9 cellular contexts compared by ENCODE assay signal in the genomic region with DNA sequence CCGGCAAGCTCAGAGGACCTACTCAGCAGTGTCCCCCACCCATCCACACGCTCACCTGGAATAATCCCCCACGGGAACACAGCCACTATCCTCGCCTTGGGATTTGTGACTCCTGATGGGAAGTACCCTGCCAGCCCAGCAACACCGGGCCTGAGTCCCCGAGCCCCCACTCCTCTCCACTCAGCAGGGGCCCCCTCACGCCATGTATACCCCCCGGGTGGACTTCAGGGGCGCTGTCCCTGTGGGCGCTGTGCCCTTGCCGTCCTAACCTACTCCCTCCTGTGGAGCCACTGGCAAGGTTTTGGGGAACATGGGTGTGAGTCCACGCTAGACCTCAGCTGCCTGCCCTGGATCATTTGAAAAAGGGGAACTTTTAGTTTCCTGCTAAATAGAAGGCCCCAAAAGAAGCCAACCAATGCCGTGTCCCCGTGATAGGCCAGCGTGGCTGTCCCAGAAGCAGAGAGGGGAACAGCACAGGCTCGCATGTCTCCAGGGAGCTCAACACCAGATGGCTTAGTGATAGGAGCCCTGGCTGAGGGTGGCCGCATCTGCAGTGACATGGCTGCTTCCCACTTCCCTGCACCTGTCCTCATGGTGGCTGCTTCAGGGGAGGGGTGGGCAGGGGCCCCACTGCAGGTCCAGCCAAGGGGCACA.
DNase-seq lines count a peak whose midpoint lies in the region; ATAC-seq and TF ChIP-seq lines count a peak whose summit lies in the region.
"Had no signal": no experiment of that assay in that cellular context is flagged by ENCODE, and none has a peak within 500 bp of the region (broad histone marks: within the 10 kb centered on the region; RNA-seq: fewer than 3 reads in every experiment).

No MANE protein-coding gene starts in this region.

- H3K23ac ChIP-seq in mesendoderm (ENCODE audit: low read length), result no peak overlapping the region

- H3K4ac ChIP-seq in mesendoderm (ENCODE audit: low read depth, low read length), result no peak overlapping the region

- no peak for DNase-seq in activated CD8-positive, alpha-beta T cell treated with anti-CD3 and anti-CD28 coated beads for 36 hours
- peak; percentile 77 for DNase-seq in pons (ENCODE audit: low spot score)
- DNase-seq in mesendoderm, result no peak
- DNase-seq in activated effector memory CD4-positive, alpha-beta T cell treated with Interleukin-2 at 50 U/mL for 16 hours, result no peak
- no peak for DNase-seq in cerebellar nuclear complex (lab: John Stamatoyannopoulos, UW)
- DNase-seq: NCI-H748 treated with DMSO at 0.1 percent for 48 hours had no signal

- ATAC-seq in GM18868 (IDR thresholded peaks at IDR 0.05; ENCODE audit: unreplicated experiment) (peak; percentile 27), HG03196 (IDR thresholded peaks at IDR 0.05; ENCODE audit: unreplicated experiment) (peak; percentile 33), GM21390 (IDR thresholded peaks at IDR 0.05; ENCODE audit: unreplicated experiment) (no peak)
- ATAC-seq in activated CD8-positive, alpha-beta T cell treated with anti-CD3 and anti-CD28 coated beads for 36 hours, result no peak

- H3K4me3 ChIP-seq in mesendoderm (ENCODE audit: low read length), result no peak overlapping the region

- no peak overlapping the region for H4K5ac ChIP-seq in mesendoderm (ENCODE audit: low read length)

- no peak overlapping the region for H2BK15ac ChIP-seq in mesendoderm (replicated peaks; ENCODE audit: low read depth)

- peaks cover 55% of the 10 kb centered on the region for H3K4me1 Mint-ChIP-seq in activated CD8-positive, alpha-beta T cell treated with anti-CD3 and anti-CD28 coated beads for 36 hours (ENCODE audit: low read depth)

- H3K27me3 ChIP-seq in mesendoderm (ENCODE audit: insufficient read depth, low read length, poor library complexity), result no peaks in the 10 kb centered on the region

- H3K56ac ChIP-seq in mesendoderm (ENCODE audit: low read length), result no peak overlapping the region

- no peak overlapping the region for H3K18ac ChIP-seq in mesendoderm (ENCODE audit: low read length)

- peaks cover 12% of the 10 kb centered on the region for H3K4me1 ChIP-seq in mesendoderm (ENCODE audit: control insufficient read depth, low read depth, low read length)

- no peaks in the 10 kb centered on the region for H3K79me1 ChIP-seq in mesendoderm (ENCODE audit: low read length)

- H2AK5ac ChIP-seq in mesendoderm (ENCODE audit: low read length), result no peak overlapping the region

- H3K4me2 ChIP-seq in mesendoderm (ENCODE audit: low read length), result no peak overlapping the region

- no peak overlapping the region for H4K8ac ChIP-seq in mesendoderm (ENCODE audit: low read depth, low read length)

- H3K27me3 Mint-ChIP-seq in activated CD8-positive, alpha-beta T cell treated with anti-CD3 and anti-CD28 coated beads for 36 hours, result no peaks in the 10 kb centered on the region

- H3K36me3 ChIP-seq in mesendoderm (ENCODE audit: control insufficient read depth, insufficient read depth, low read length), result no peaks in the 10 kb centered on the region

- H3K79me2 ChIP-seq in mesendoderm (ENCODE audit: control insufficient read depth, insufficient read depth, low read length), result no peaks in the 10 kb centered on the region

- POLR2A ChIA-PET in activated CD8-positive, alpha-beta T cell treated with anti-CD3 and anti-CD28 coated beads for 36 hours (lab: Charles Lee), result interaction anchor here (0.6 to 4.4 kb wide), 3 partner anchors 53 to 97 kb away, joined by 3 to 20 read pairs (median 3); no protein-coding TSS in a partner anchor

- CTCF ChIA-PET in activated CD8-positive, alpha-beta T cell treated with anti-CD3 and anti-CD28 coated beads for 36 hours (lab: Charles Lee), result interaction anchor here (1.0 to 4.8 kb wide), 6 partner anchors 9 to 134 kb away, joined by 3 to 38 read pairs (median 4); no protein-coding TSS in a partner anchor

- no peaks in the 10 kb centered on the region for H3K9me3 Mint-ChIP-seq in activated CD8-positive, alpha-beta T cell treated with anti-CD3 and anti-CD28 coated beads for 36 hours

- TF ChIP-seq CTCF in activated CD8-positive, alpha-beta T cell treated with anti-CD3 and anti-CD28 coated beads for 36 hours (IDR thresholded peaks at IDR 0.05), result no peak

- H2BK120ac ChIP-seq in mesendoderm (ENCODE audit: low read depth, low read length), result no peak overlapping the region

- H3K27ac Mint-ChIP-seq in activated CD8-positive, alpha-beta T cell treated with anti-CD3 and anti-CD28 coated beads for 36 hours, result peak overlapping the region; percentile 93

- H2BK5ac ChIP-seq in mesendoderm (ENCODE audit: low read length), result no peak overlapping the region

- no CpG with 5 or more reads among the region's 17 CpGs for WGBS in mesendoderm (ENCODE audit: extremely low coverage, insufficient coverage, low lambda C conversion rate)

- peaks cover 18% of the 10 kb centered on the region for H3K36me3 Mint-ChIP-seq in activated CD8-positive, alpha-beta T cell treated with anti-CD3 and anti-CD28 coated beads for 36 hours (ENCODE audit: low read depth)

- no peak overlapping the region for H3K27ac ChIP-seq in mesendoderm (ENCODE audit: low read depth, low read length)

- H3K9ac ChIP-seq in mesendoderm (ENCODE audit: low read length), result no peak overlapping the region

- no peak overlapping the region for H3K4me3 Mint-ChIP-seq in activated CD8-positive, alpha-beta T cell treated with anti-CD3 and anti-CD28 coated beads for 36 hours

- intact Hi-C loops in activated CD8-positive, alpha-beta T cell treated with anti-CD3 and anti-CD28 coated beads for 36 hours (cut with micrococcal nuclease), result loop anchor here (5.0 kb wide), 1 partner anchor 50 kb away; no protein-coding TSS in a partner anchor

Comparison
In these comparisons a context has a peak if more than half of its experiments do, and no peak if none do; other contexts are left out.
1. ATAC-seq: peak in GM18868 (single experiment) and HG03196 (single experiment); none in activated CD8-positive, alpha-beta T cell treated with anti-CD3 and anti-CD28 coated beads for 36 hours (single experiment) and GM21390 (single experiment).